In genomic region chr2:237731663-237732062, GRCh38 we compare ENCODE assay signal across 7 cellular contexts.
A peak's percentile ranks its signal among the peaks of the same experiment; 100 is the strongest.
DNase-seq lines count a peak whose midpoint lies in the region; ATAC-seq and TF ChIP-seq lines count a peak whose summit lies in the region.

No MANE protein-coding gene starts in this region.

- TF ChIP-seq POLR2A in esophagus squamous epithelium (IDR thresholded peaks at IDR 0.05): no peak

- TF ChIP-seq CTCF in HFF-Myc (IDR thresholded peaks at IDR 0.05; ENCODE audit: low read depth, low read length, missing control alignments): no peak
- TF ChIP-seq CTCF in esophagus squamous epithelium (IDR thresholded peaks at IDR 0.05): no peak

- peak overlapping the region in 3 of 4 donors; percentile 67 to 85 (median 77) for H3K27ac ChIP-seq in esophagus squamous epithelium

- 14 to 19% methylated on average over 6 of the region's 6 CpGs for WGBS in esophagus squamous epithelium, 2 donors

- intact Hi-C loops in esophagus squamous epithelium (cut with DNase I): no loop called here

- peaks cover 29 to 97% (median 75%) of the 10 kb centered on the region in 3 donors for H3K4me1 ChIP-seq in esophagus squamous epithelium

- peak; percentile 52 for DNase-seq in HFF-Myc (ENCODE audit: extremely low read depth, low read depth)
- DNase-seq in T1000 (lab: John Stamatoyannopoulos, UW): peak; percentile 33
- no peak for DNase-seq in esophagus squamous epithelium (lab: John Stamatoyannopoulos, UW)
- peak; percentile 19 to 36 for DNase-seq in stimulated activated CD4-positive, alpha-beta T cell treated with anti-CD3 and anti-CD28 coated beads, Interleukin-12 subunit alpha, Interleukin-12 subunit beta, amount 100 ng/mL, for 24 hours (ENCODE audit: low read depth in 2 of 2)
- DNase-seq in Ammon's horn (ENCODE audit: low spot score): no peak

- ATAC-seq in GM18858 (IDR thresholded peaks at IDR 0.05; ENCODE audit: unreplicated experiment) (no peak), GM21786 (IDR thresholded peaks at IDR 0.05; ENCODE audit: unreplicated experiment) (no peak)

- no peaks in the 10 kb centered on the region for H3K9me3 ChIP-seq in esophagus squamous epithelium

- H3K4me3 ChIP-seq in HFF-Myc (replicated peaks; ENCODE audit: low read depth, low read length) (no peak overlapping the region), esophagus squamous epithelium (no peak overlapping the region)

- peaks cover 0 to 27% (median 0%) of the 10 kb centered on the region in 3 donors for H3K36me3 ChIP-seq in esophagus squamous epithelium

- no peaks in the 10 kb centered on the region for H3K27me3 ChIP-seq in esophagus squamous epithelium

Comparison
In these comparisons a context has a peak if more than half of its experiments do, and no peak if none do; other contexts are left out.
1. DNase-seq: peak in HFF-Myc (single experiment), T1000 (single experiment) and stimulated activated CD4-positive, alpha-beta T cell treated with anti-CD3 and anti-CD28 coated beads, Interleukin-12 subunit alpha, Interleukin-12 subunit beta, amount 100 ng/mL, for 24 hours (2 of 2); none in esophagus squamous epithelium (single experiment) and Ammon's horn (single experiment).